ENCODE assay signal across 8 cellular contexts in the genomic region with DNA sequence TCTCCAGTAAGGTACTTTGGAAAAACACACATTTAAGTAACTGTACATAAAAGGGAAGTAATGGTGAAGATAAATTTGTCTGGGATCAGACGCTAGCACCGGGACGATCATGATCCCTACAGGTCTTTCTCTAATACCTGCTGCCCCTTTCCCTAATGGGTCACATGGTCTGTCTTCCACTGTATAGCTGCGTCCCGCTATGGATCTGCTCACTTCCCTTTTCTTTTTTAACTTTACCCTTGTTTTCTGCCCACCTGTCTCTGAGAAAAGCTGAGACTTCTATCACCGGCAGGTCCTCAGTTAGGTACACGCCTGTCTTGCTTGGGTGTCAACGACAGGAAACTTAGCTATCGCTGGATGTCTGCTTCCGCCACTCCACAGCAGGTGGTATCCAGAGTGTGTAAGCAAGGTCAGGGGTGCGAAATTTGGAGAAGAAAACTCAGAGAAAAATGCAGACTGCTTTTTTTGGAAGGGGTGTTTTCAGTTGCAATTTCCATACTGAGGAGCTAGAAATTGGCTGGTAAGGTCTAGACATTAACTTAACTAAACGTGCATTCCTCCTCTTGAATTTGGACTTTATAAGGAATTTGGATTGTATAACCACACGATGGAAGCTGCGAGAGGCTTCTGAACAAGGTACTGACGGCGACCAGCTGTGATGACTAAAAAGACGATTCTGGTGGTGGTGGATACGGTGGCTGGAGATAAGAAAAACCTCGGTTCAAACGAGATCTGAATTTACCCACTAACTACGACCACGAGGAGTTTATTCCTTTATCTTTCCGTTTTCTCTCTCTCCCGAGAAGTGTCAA. TPM values are rescaled to one million over a fixed set of nuclear protein-coding genes. Genes with fewer than 3 reads are reported as not detected.
DNase-seq lines count a peak whose midpoint lies in the region; ATAC-seq, FAIRE-seq and TF ChIP-seq lines count a peak whose summit lies in the region.

No MANE protein-coding gene starts in this region.

- peaks cover 30% of the 10 kb centered on the region for H3K79me2 ChIP-seq in H9 (ENCODE audit: insufficient read depth, low read length)
- H3K79me2 ChIP-seq in K562 (ENCODE audit: control insufficient read depth, insufficient read depth, low read length): peaks cover 38% of the 10 kb centered on the region

- no peak overlapping the region for H2BK5ac ChIP-seq in H9 (ENCODE audit: insufficient read length, low read length)

- H3K14ac ChIP-seq in H9 (ENCODE audit: insufficient read depth, low read length): peak overlapping the region; percentile 49

- no peak overlapping the region for H3K56ac ChIP-seq in H9 (ENCODE audit: insufficient read length, low read depth, low read length)

- peaks cover 4% of the 10 kb centered on the region for H3K79me1 ChIP-seq in H9 (ENCODE audit: insufficient read depth, low read depth, low read length, poor library complexity, severe bottlenecking)

- no peak overlapping the region for H2BK12ac ChIP-seq in H9 (ENCODE audit: insufficient read length, low read depth, low read length)

- intact Hi-C loops in K562 (cut with micrococcal nuclease): no loop called here

- no peak overlapping the region for H2AFZ ChIP-seq in H9 (ENCODE audit: low read length)
- H2AFZ ChIP-seq in K562 (ENCODE audit: low read depth, low read length): peak overlapping the region; percentile 99

- no peak overlapping the region for H3T11ph ChIP-seq in H9 (ENCODE audit: low read length)

- no peaks in the 10 kb centered on the region for H3K9me3 Mint-ChIP-seq in H9

- H3K4me3 ChIP-seq in K562: peak overlapping the region; percentile 99
- peak overlapping the region; percentile 70 to 73 (median 73) for H3K4me3 ChIP-seq in liver (ENCODE audit: low read depth in 1 of 3, low read length in 3 of 3)

- H2BK15ac ChIP-seq in H9 (ENCODE audit: low read depth, low read length): no peak overlapping the region

- in situ Hi-C loops in K562 (cut with MboI): loop anchor here (25.0 kb wide), 1 partner anchor 534 kb away; no protein-coding TSS in a partner anchor

- TSS peak; percentile 78 for BruUV-seq in K562 (replicated peaks; lab: Mats Ljungman, UMichigan)

- no peak for TF ChIP-seq POLR2A in K562 (conservative IDR thresholded peaks at IDR 0.05)

- peaks cover 21 to 28% of the 10 kb centered on the region in 2 experiments for H3K4me1 Mint-ChIP-seq in H9

- peak overlapping the region in 1 of 2 experiments; percentile 88; a peak in 3 of 5 replicates for H3K4me3 Mint-ChIP-seq in H9

- no peaks in the 10 kb centered on the region; the same call in 1 of the 2 replicates for H3K27me3 Mint-ChIP-seq in H9 (ENCODE audit: low read depth)

- H4K20me1 ChIP-seq in H9 (ENCODE audit: control insufficient read depth, insufficient read depth, insufficient read length) (no peaks in the 10 kb centered on the region), K562 (replicated peaks; ENCODE audit: control insufficient read depth, insufficient read depth, low read length) (peaks cover 10% of the 10 kb centered on the region; the same call in 1 of the 2 replicates)

- H4K8ac ChIP-seq in H9 (replicated peaks; ENCODE audit: insufficient read length, low read depth, low read length): no peak overlapping the region

- H2AK5ac ChIP-seq in H9 (ENCODE audit: insufficient read length, low read length): no peak overlapping the region

- H2BK120ac ChIP-seq in H9 (ENCODE audit: low read depth, low read length, poor library complexity, severe bottlenecking): no peak overlapping the region

- H3K27ac ChIP-seq in H9 (ENCODE audit: insufficient read length, low read depth, low read length): peak overlapping the region; percentile 59
- peak overlapping the region; percentile 100 for H3K27ac ChIP-seq in K562 (ENCODE audit: extremely low read depth, low read depth, low read length)
- H3K27ac ChIP-seq in liver (ENCODE audit: low read depth in 1 of 2, low read length in 2 of 2): peak overlapping the region; percentile 94 to 98
- H3K27ac ChIP-seq in temporal lobe (ENCODE audit: low read depth, low read length): peak overlapping the region; percentile 69

- no peak overlapping the region for H4K5ac ChIP-seq in H9 (ENCODE audit: insufficient read length, low read depth, low read length)

- peaks cover 0 to 3% (median 0%) of the 10 kb centered on the region in 3 experiments; a peak in 1 of 7 replicates for H3K36me3 Mint-ChIP-seq in H9 (ENCODE audit: insufficient read depth in 1 of 3, low read depth in 3 of 3)

- peaks cover 14% of the 10 kb centered on the region for H3K23me2 ChIP-seq in H9 (ENCODE audit: insufficient read length, low read depth, low read length, poor library complexity, severe bottlenecking)

- no peaks in the 10 kb centered on the region for H3K27me3 ChIP-seq in H9 (ENCODE audit: insufficient read depth, low read length)
- peaks cover 0 to under 1% of the 10 kb centered on the region in 2 experiments; a peak in 1 of 5 replicates for H3K27me3 ChIP-seq in K562 (ENCODE audit: control insufficient read depth in 2 of 2, insufficient read depth in 2 of 2, low read length in 2 of 2)
- no peaks in the 10 kb centered on the region for H3K27me3 ChIP-seq in liver (ENCODE audit: control insufficient read depth in 4 of 4, insufficient read depth in 4 of 4, low read length in 3 of 4)

- peaks cover 4% of the 10 kb centered on the region for H3K9me1 ChIP-seq in K562 (ENCODE audit: control insufficient read depth, insufficient read depth, low read length)

- H3K4me1 ChIP-seq in H9 (ENCODE audit: insufficient read depth, low read length): peaks cover 6% of the 10 kb centered on the region; the same call in 1 of the 2 replicates
- H3K4me1 ChIP-seq in K562 (replicated peaks in 1 of 2; ENCODE audit: control insufficient read depth in 2 of 2, insufficient read depth in 2 of 2, low read length in 2 of 2): peaks cover 18 to 24% of the 10 kb centered on the region in 2 experiments
- H3K4me1 ChIP-seq in liver (ENCODE audit: control insufficient read depth in 4 of 4, insufficient read depth in 4 of 4, low read length in 3 of 4): peaks cover 4 to 40% (median 35%) of the 10 kb centered on the region in 4 donors

- peak overlapping the region; percentile 13 for H3K18ac ChIP-seq in H9 (ENCODE audit: insufficient read length, low read depth, low read length)

- TF ChIP-seq CTCF in H9 (conservative IDR thresholded peaks at IDR 0.05): no peak
- no peak for TF ChIP-seq CTCF in K562 (IDR thresholded peaks at IDR 0.05 in 2 of 3, conservative IDR thresholded peaks at IDR 0.05 in 1 of 3; ENCODE audit: insufficient read depth in 2 of 3, low read depth in 1 of 3, low read length in 3 of 3)
- no peak for TF ChIP-seq CTCF in liver (IDR thresholded peaks at IDR 0.05; ENCODE audit: low read depth, low read length, missing input control)

- H2BK20ac ChIP-seq in H9 (ENCODE audit: low read depth, low read length, poor library complexity, severe bottlenecking): no peak overlapping the region

- ATAC-seq in K562 (peak; percentile 48), GM18520 (IDR thresholded peaks at IDR 0.05; ENCODE audit: unreplicated experiment) (no peak)

- TF ChIP-seq RAD21 in K562 (CRISPR knock-in tag; conservative IDR thresholded peaks at IDR 0.05 in 1 of 2, IDR thresholded peaks at IDR 0.05 in 1 of 2) (no peak), liver (IDR thresholded peaks at IDR 0.05) (no peak)

- no peak for FAIRE-seq in K562 (lab: Jason Lieb, UNC)

- H3K23ac ChIP-seq in H9 (ENCODE audit: insufficient read length, low read depth, low read length): no peak overlapping the region

- H3K4me2 ChIP-seq in H9 (ENCODE audit: insufficient read depth, insufficient read length, low read length): peak overlapping the region; percentile 79
- peak overlapping the region; percentile 85 for H3K4me2 ChIP-seq in K562 (ENCODE audit: insufficient read depth, low read length)

- no peak for TF ChIP-seq EP300 in K562 (IDR thresholded peaks at IDR 0.05; ENCODE audit: low read length)

- peaks cover 17% of the 10 kb centered on the region; the same call in 2 of the 3 replicates for H3K36me3 ChIP-seq in K562 (ENCODE audit: control insufficient read depth, insufficient read depth, low read length)
- H3K36me3 ChIP-seq in liver (ENCODE audit: control insufficient read depth in 4 of 4, insufficient read depth in 3 of 4, low read depth in 1 of 4, low read length in 3 of 4): no peaks in the 10 kb centered on the region

- peak; percentile 16 for DNase-seq in EL
- DNase-seq in H9: no peak
- DNase-seq in OCI-M1 (lab: John Stamatoyannopoulos, UW): peak; percentile 31
- DNase-seq in K562 (ENCODE audit: extremely low read depth in 1 of 4, low spot score in 3 of 4): peak; percentile 47 to 74 (median 51)
- no peak for DNase-seq in HuH-7.5 (ENCODE audit: low spot score)

- POLR2A ChIA-PET in K562 (lab: Yijun Ruan, JAX): interaction anchor here (0.7 to 3.1 kb wide), 7 partner anchors 9 to 556 kb away, joined by 3 to 13 read pairs (median 3); no protein-coding TSS in a partner anchor

- no peak overlapping the region for H3K4ac ChIP-seq in H9 (ENCODE audit: low read depth, low read length)

- WGBS in H9 (ENCODE audit: extremely low coverage, insufficient read length, low lambda C conversion rate): no CpG with 5 or more reads among the region's 24 CpGs
- WGBS in K562 (ENCODE audit: insufficient coverage, low coverage, missing lambda C conversion rate): 2% methylated on average over 24 of the region's 24 CpGs
- 15% methylated on average over 24 of the region's 24 CpGs for WGBS in liver

- no peaks in the 10 kb centered on the region for H3K9me3 ChIP-seq in H9 (ENCODE audit: control insufficient read depth, low read depth, low read length)
- no peaks in the 10 kb centered on the region for H3K9me3 ChIP-seq in K562 (replicated peaks; ENCODE audit: control insufficient read depth, insufficient read depth, low read depth, low read length)
- H3K9me3 ChIP-seq in liver (ENCODE audit: control insufficient read depth in 4 of 4, low read length in 3 of 4): no peaks in the 10 kb centered on the region

- CTCF ChIA-PET in K562 (lab: Yijun Ruan, JAX; ENCODE audit: low intra/inter-chr PET ratio): interaction anchor here (0.7 kb wide), 1 partner anchor 554 kb away, joined by 3 read pairs; no protein-coding TSS in a partner anchor

- peak overlapping the region; percentile 92 to 98 (median 98) for H3K27ac Mint-ChIP-seq in H9

- peak overlapping the region; percentile 75 for H3K9ac ChIP-seq in H9 (ENCODE audit: extremely low read depth, insufficient read length, low read length)
- H3K9ac ChIP-seq in K562 (ENCODE audit: insufficient read depth in 1 of 2, low read depth in 2 of 2, low read length in 2 of 2): peak overlapping the region; percentile 90 to 93
- peak overlapping the region; percentile 48 to 86 for H3K9ac ChIP-seq in liver (ENCODE audit: low read depth in 1 of 2, low read length in 2 of 2)

- no peak overlapping the region for H4K91ac ChIP-seq in H9 (ENCODE audit: insufficient read length, low read depth, low read length)

RNA-seq across cellular contexts. Expression of a gene that starts 1.1 kb away (rescaled TPM):
- total RNA-seq in H9 (2021) (45.1 and 47.1 TPM in 2 replicates), K562 (2014; rRNA removed) (19.1 and 21.3 TPM in 2 replicates), K562 (2014; rRNA removed; fragmentation: Illumina TruSeq; extraction: Trizol) (40.9 and 44.6 TPM in 2 replicates), K562 (2015; rRNA removed; fragmentation: Illumina TruSeq; extraction: Trizol) (46.1 and 47.4 TPM in 2 replicates), K562 (2021) (31.3 and 33.2 TPM in 2 replicates), liver (10 to 100 TPM; 12.7 to 18.8 TPM), temporal lobe (39.3 TPM)
- total RNA-seq in K562 (2011; cell fraction: chromatin; rRNA removed; ENCODE audit: low replicate concordance): 19.3 and 80.1 TPM in 2 replicates
- 13.0 and 20.4 TPM in 2 replicates for total RNA-seq in K562 (2011; cell fraction: nucleolus; rRNA removed)
- 35.6 and 41.7 TPM in 2 replicates for total RNA-seq in K562 (2011; cell fraction: nucleoplasm; rRNA removed)
- polyA plus RNA-seq in K562 (2011; rRNA removed) (18.5 and 28.2 TPM in 2 replicates), K562 (2014; fragmentation: Illumina TruSeq; extraction: Trizol) (26.9 and 33.6 TPM in 2 replicates), K562 (2014; fragmentation: Nextera tagmentation; extraction: Ambion mirVana) (1 to 10 TPM; 4.9 to 8.5 TPM), K562 (2014; rRNA removed) (20.8 and 21.3 TPM in 2 replicates), liver (1 to 10 TPM; 4.1 to 6.4 TPM)
- polyA plus RNA-seq in K562 (2011; cell fraction: cytosol; rRNA removed): 8.7 and 12.1 TPM in 2 replicates
- 25.9 and 29.4 TPM in 2 replicates for polyA plus RNA-seq in K562 (2011; cell fraction: nucleus; rRNA removed)
- polyA plus RNA-seq in K562 (2012): 12.7 and 17.1 TPM in 2 replicates
- polyA minus RNA-seq in K562 (2011; rRNA and poly(A)+ RNA removed): 75.3 and 75.8 TPM in 2 replicates
- polyA minus RNA-seq in K562 (2011; cell fraction: cytosol; rRNA and poly(A)+ RNA removed): 21.0 and 26.1 TPM in 2 replicates
- 56.4 and 83.1 TPM in 2 replicates for polyA minus RNA-seq in K562 (2011; cell fraction: nucleus; rRNA and poly(A)+ RNA removed)

Comparison
In these comparisons a context has a peak if more than half of its experiments do, and no peak if none do; other contexts are left out.
1. DNase-seq: peak in EL (single experiment), OCI-M1 (single experiment) and K562 (4 of 4); none in H9 (single experiment) and HuH-7.5 (single experiment).
2. Peak in every context shown above with its lines, with median percentiles within 50 percentile points of each other: H3K27ac ChIP-seq and H3K9ac ChIP-seq.